In genomic region chr6:5697508-5697907, GRCh38 we compare ENCODE assay signal across 17 cellular contexts.
"Had no signal": no experiment of that assay in that cellular context is flagged by ENCODE, and none has a peak within 500 bp of the region (broad histone marks: within the 10 kb centered on the region; RNA-seq: fewer than 3 reads in every experiment).

No MANE protein-coding gene starts in this region.

- H3K27ac Mint-ChIP-seq: endodermal cell; immature natural killer cell; stimulated activated effector memory CD8-positive, alpha-beta T cell treated with anti-CD3 and anti-CD28 coated beads, Interleukin-12 subunit alpha, Interleukin-12 subunit beta, amount 100 ng/mL, for 72 hours; stimulated activated naive CD8-positive, alpha-beta T cell treated with anti-CD3 and anti-CD28 coated beads, Interleukin-15, Interleukin-2, amounts not matched to agents 100 ng/mL and 50 ng/mL, for 24 hours had no signal

- H3K4me3 ChIP-seq: coronary artery, esophagus muscularis mucosa, gastroesophageal sphincter, tibial artery, upper lobe of left lung, uterus had no signal

- H3K27me3 Mint-ChIP-seq: naive thymus-derived CD8-positive, alpha-beta T cell; stimulated activated naive CD8-positive, alpha-beta T cell treated with anti-CD3 and anti-CD28 coated beads, Interleukin-15, Interleukin-2, amounts not matched to agents 100 ng/mL and 50 ng/mL, for 24 hours had no signal

- ATAC-seq: gastroesophageal sphincter; naive thymus-derived CD8-positive, alpha-beta T cell; right cardiac atrium; stimulated activated effector memory CD8-positive, alpha-beta T cell treated with anti-CD3 and anti-CD28 coated beads, Interleukin-12 subunit alpha, Interleukin-12 subunit beta, amount 100 ng/mL, for 72 hours had no signal

- H3K36me3 Mint-ChIP-seq: stimulated activated effector memory CD8-positive, alpha-beta T cell treated with anti-CD3 and anti-CD28 coated beads, Interleukin-12 subunit alpha, Interleukin-12 subunit beta, amount 100 ng/mL, for 72 hours had no signal

- DNase-seq: effector CD4-positive, alpha-beta T cell; endodermal cell; immature natural killer cell; naive thymus-derived CD8-positive, alpha-beta T cell; posterior cingulate gyrus; right cardiac atrium; stimulated activated CD4-positive, alpha-beta T cell treated with anti-CD3 and anti-CD28 coated beads, Interleukin-4, amount 100 ng/mL, for 1 hour; stimulated activated CD8-positive, alpha-beta memory T cell treated with anti-CD3 and anti-CD28 coated beads, Interleukin-4, amount 100 ng/mL, for 48 hours; tibial artery; upper lobe of left lung; uterus had no signal

- H3K9me3 Mint-ChIP-seq: stimulated activated effector memory CD8-positive, alpha-beta T cell treated with anti-CD3 and anti-CD28 coated beads, Interleukin-12 subunit alpha, Interleukin-12 subunit beta, amount 100 ng/mL, for 72 hours; stimulated activated naive CD8-positive, alpha-beta T cell treated with anti-CD3 and anti-CD28 coated beads, Interleukin-15, Interleukin-2, amounts not matched to agents 100 ng/mL and 50 ng/mL, for 24 hours had no signal

- H3K36me3 ChIP-seq: esophagus muscularis mucosa, gastroesophageal sphincter, neutrophil, tibial artery, upper lobe of left lung, uterus had no signal

- H3K4me3 Mint-ChIP-seq: endodermal cell; stimulated activated effector memory CD8-positive, alpha-beta T cell treated with anti-CD3 and anti-CD28 coated beads, Interleukin-12 subunit alpha, Interleukin-12 subunit beta, amount 100 ng/mL, for 72 hours; stimulated activated naive CD8-positive, alpha-beta T cell treated with anti-CD3 and anti-CD28 coated beads, Interleukin-15, Interleukin-2, amounts not matched to agents 100 ng/mL and 50 ng/mL, for 24 hours had no signal

- H3K4me1 ChIP-seq: tibial artery, uterus had no signal

- H3K27me3 ChIP-seq: esophagus muscularis mucosa, gastroesophageal sphincter, neutrophil, tibial artery, upper lobe of left lung, uterus had no signal

- H3K9me3 ChIP-seq: gastroesophageal sphincter, neutrophil, tibial artery, upper lobe of left lung, uterus had no signal
